ENCODE assay signal across 12 cellular contexts in the genomic region with DNA sequence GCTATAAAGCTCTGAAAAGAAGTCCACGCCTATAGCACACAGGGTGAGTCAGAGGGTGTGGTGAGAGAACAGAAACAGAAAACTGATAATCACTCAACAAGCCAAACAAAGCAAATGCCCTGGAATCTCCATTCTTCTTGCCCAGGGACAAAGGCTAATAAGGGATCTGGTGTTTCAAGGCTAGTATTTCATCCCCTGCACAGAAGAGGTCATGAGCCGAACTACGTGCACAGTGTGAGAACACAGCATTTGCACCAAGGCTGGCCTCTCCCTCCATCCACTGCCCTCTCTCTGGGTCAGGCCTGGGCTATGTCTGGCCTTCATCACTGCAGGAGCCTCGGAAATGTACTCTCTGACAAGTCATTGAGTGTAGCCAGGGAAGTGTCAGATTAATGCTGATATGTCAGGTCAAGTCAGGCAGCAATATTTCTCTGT. TPM values are rescaled to one million over a fixed set of nuclear protein-coding genes. Genes with fewer than 3 reads are reported as not detected.
A peak's percentile ranks its signal among the peaks of the same experiment; 100 is the strongest.
DNase-seq lines count a peak whose midpoint lies in the region; ATAC-seq and TF ChIP-seq lines count a peak whose summit lies in the region.
"Had no signal": no experiment of that assay in that cellular context is flagged by ENCODE, and none has a peak within 500 bp of the region (broad histone marks: within the 10 kb centered on the region; RNA-seq: fewer than 3 reads in every experiment).

No MANE protein-coding gene starts in this region.

- no peaks in the 10 kb centered on the region for H3K9me3 Mint-ChIP-seq in osteocyte (ENCODE audit: unreplicated experiment)
- no peaks in the 10 kb centered on the region for H3K9me3 Mint-ChIP-seq in GM23338

- H3K4me3 Mint-ChIP-seq in osteocyte (ENCODE audit: unreplicated experiment) (no peak overlapping the region), GM23338 (no peak overlapping the region)
- H3K4me3 Mint-ChIP-seq: memory B cell had no signal

- H3F3A ChIP-seq in GM23338 (replicated peaks; ENCODE audit: low read depth) = no peaks in the 10 kb centered on the region

- H3K4me1 ChIP-seq in Peyer's patch (peaks cover 0 to 28% (median 0%) of the 10 kb centered on the region in 4 donors), esophagus muscularis mucosa (peaks cover 0 to 8% (median 1%) of the 10 kb centered on the region in 4 donors), GM23338 (ENCODE audit: insufficient read depth) (peaks cover 12% of the 10 kb centered on the region; the same call in 1 of the 2 replicates)

- no peaks in the 10 kb centered on the region for H3K27me3 ChIP-seq in Peyer's patch
- no peaks in the 10 kb centered on the region for H3K27me3 ChIP-seq in esophagus muscularis mucosa
- no peaks in the 10 kb centered on the region for H3K27me3 ChIP-seq in GM23338 (ENCODE audit: insufficient read depth)

- H3K4me2 ChIP-seq in GM23338 = no peak overlapping the region

- H2AFZ ChIP-seq in GM23338 = no peak overlapping the region

- DNase-seq in GM03348 (ENCODE audit: low spot score) = peak; percentile 70
- DNase-seq in Peyer's patch = peak in 2 of 3 donors; percentile 63 to 83
- peak; percentile 87 for DNase-seq in esophagus muscularis mucosa (ENCODE audit: extremely low spot score)
- no peak for DNase-seq in osteocyte (ENCODE audit: extremely low spot score, unreplicated experiment)
- no peak for DNase-seq in NCI-H1930 (lab: John Stamatoyannopoulos, UW)
- no peak for DNase-seq in stimulated activated CD4-positive, alpha-beta T cell treated with anti-CD3 and anti-CD28 coated beads, Interleukin-15, amount 100 ng/mL, for 24 hours
- no peak for DNase-seq in GM23338 (ENCODE audit: low spot score)
- DNase-seq: DMS 273 treated with DMSO at 0.1 percent for 48 hours; stimulated activated CD4-positive, alpha-beta T cell treated with anti-CD3 and anti-CD28 coated beads, Interleukin-4, amount 100 ng/mL, for 24 hours had no signal

- ATAC-seq in HG02588 (IDR thresholded peaks at IDR 0.05; ENCODE audit: unreplicated experiment) = no peak
- ATAC-seq in GM23338 = no peak

- TF ChIP-seq POLR2A in Peyer's patch (IDR thresholded peaks at IDR 0.05) (no peak), esophagus muscularis mucosa (IDR thresholded peaks at IDR 0.05; ENCODE audit: low read depth) (no peak)

- WGBS in esophagus muscularis mucosa = 63% methylated on average over 4 of the region's 4 CpGs

- H3K36me3 ChIP-seq in Peyer's patch (no peaks in the 10 kb centered on the region), esophagus muscularis mucosa (no peaks in the 10 kb centered on the region), GM23338 (ENCODE audit: insufficient read depth) (no peaks in the 10 kb centered on the region)

- no peaks in the 10 kb centered on the region for H3K79me2 ChIP-seq in GM23338 (replicated peaks; ENCODE audit: insufficient read depth)

- no peaks in the 10 kb centered on the region for H3K36me3 Mint-ChIP-seq in osteocyte (ENCODE audit: unreplicated experiment)
- no peaks in the 10 kb centered on the region; the same call in 2 of the 3 replicates for H3K36me3 Mint-ChIP-seq in GM23338 (ENCODE audit: low read depth)

- TF ChIP-seq CTCF in Peyer's patch (IDR thresholded peaks at IDR 0.05) (no peak), esophagus muscularis mucosa (IDR thresholded peaks at IDR 0.05) (no peak), osteocyte (IDR thresholded peaks at IDR 0.05) (no peak), GM23338 (conservative IDR thresholded peaks at IDR 0.05; ENCODE audit: low read depth in 2 of 2) (no peak)

- no peak overlapping the region for H3K4me3 ChIP-seq in Peyer's patch
- H3K4me3 ChIP-seq in esophagus muscularis mucosa = no peak overlapping the region
- H3K4me3 ChIP-seq in GM23338 = no peak overlapping the region
- H3K4me3 ChIP-seq: SK-N-MC had no signal

- peak overlapping the region in 2 of 4 donors; percentile 72 to 84 for H3K27ac ChIP-seq in Peyer's patch
- no peak overlapping the region for H3K27ac ChIP-seq in esophagus muscularis mucosa (replicated peaks in 1 of 4)
- no peak overlapping the region for H3K27ac ChIP-seq in GM23338 (ENCODE audit: low read depth)
- H3K27ac ChIP-seq: SK-N-MC had no signal

- H4K20me1 ChIP-seq in GM23338 (replicated peaks; ENCODE audit: insufficient read depth) = no peaks in the 10 kb centered on the region

- intact Hi-C loops in esophagus muscularis mucosa (cut with DNase I) = no loop called here

- peak overlapping the region; percentile 80 for H3K27ac Mint-ChIP-seq in osteocyte (ENCODE audit: unreplicated experiment)
- H3K27ac Mint-ChIP-seq in GM23338 = no peak overlapping the region
- H3K27ac Mint-ChIP-seq: memory B cell had no signal

- H3K9me3 ChIP-seq in Peyer's patch (no peaks in the 10 kb centered on the region), esophagus muscularis mucosa (no peaks in the 10 kb centered on the region)

- no peak for TF ChIP-seq EP300 in esophagus muscularis mucosa (IDR thresholded peaks at IDR 0.05)

- H3K4me1 Mint-ChIP-seq in osteocyte (ENCODE audit: unreplicated experiment) (peaks cover 41% of the 10 kb centered on the region), GM23338 (peaks cover 22% of the 10 kb centered on the region)

- 0 out of 2 replicates have a peak, but pooled peaks cover 6% of the 10 kb centered on the region for H3K9me2 ChIP-seq in GM23338 (ENCODE audit: insufficient read depth)

- H3K27me3 Mint-ChIP-seq in osteocyte (ENCODE audit: unreplicated experiment) (no peaks in the 10 kb centered on the region), GM23338 (ENCODE audit: insufficient read depth, low read depth, poor library complexity) (peaks cover 4% of the 10 kb centered on the region)

TF ChIP-seq in GM23338, 12 proteins besides CTCF, POLR2A, EP300 and RAD21 (continues in another document):
- TF ChIP-seq EZH2phosphoT487 (IDR thresholded peaks at IDR 0.05; ENCODE audit: unreplicated experiment) (no peak), ZNF114 (CRISPR knock-in tag; IDR thresholded peaks at IDR 0.05) (no peak), NANOG (IDR thresholded peaks at IDR 0.05; ENCODE audit: borderline replicate concordance) (no peak), CREB1 (CRISPR knock-in tag; IDR thresholded peaks at IDR 0.05; ENCODE audit: low read depth) (no peak), ZNF331 (CRISPR knock-in tag; IDR thresholded peaks at IDR 0.05; ENCODE audit: low read depth) (no peak), EZH2 (IDR thresholded peaks at IDR 0.05; ENCODE audit: low read depth, unreplicated experiment) (no peak), STAT1 (IDR thresholded peaks at IDR 0.05; ENCODE audit: unreplicated experiment) (no peak), POLR2AphosphoS5 (IDR thresholded peaks at IDR 0.05; ENCODE audit: low read depth) (no peak), JUNB (IDR thresholded peaks at IDR 0.05; ENCODE audit: unreplicated experiment) (no peak)
- TF ChIP-seq, protein P1, sequence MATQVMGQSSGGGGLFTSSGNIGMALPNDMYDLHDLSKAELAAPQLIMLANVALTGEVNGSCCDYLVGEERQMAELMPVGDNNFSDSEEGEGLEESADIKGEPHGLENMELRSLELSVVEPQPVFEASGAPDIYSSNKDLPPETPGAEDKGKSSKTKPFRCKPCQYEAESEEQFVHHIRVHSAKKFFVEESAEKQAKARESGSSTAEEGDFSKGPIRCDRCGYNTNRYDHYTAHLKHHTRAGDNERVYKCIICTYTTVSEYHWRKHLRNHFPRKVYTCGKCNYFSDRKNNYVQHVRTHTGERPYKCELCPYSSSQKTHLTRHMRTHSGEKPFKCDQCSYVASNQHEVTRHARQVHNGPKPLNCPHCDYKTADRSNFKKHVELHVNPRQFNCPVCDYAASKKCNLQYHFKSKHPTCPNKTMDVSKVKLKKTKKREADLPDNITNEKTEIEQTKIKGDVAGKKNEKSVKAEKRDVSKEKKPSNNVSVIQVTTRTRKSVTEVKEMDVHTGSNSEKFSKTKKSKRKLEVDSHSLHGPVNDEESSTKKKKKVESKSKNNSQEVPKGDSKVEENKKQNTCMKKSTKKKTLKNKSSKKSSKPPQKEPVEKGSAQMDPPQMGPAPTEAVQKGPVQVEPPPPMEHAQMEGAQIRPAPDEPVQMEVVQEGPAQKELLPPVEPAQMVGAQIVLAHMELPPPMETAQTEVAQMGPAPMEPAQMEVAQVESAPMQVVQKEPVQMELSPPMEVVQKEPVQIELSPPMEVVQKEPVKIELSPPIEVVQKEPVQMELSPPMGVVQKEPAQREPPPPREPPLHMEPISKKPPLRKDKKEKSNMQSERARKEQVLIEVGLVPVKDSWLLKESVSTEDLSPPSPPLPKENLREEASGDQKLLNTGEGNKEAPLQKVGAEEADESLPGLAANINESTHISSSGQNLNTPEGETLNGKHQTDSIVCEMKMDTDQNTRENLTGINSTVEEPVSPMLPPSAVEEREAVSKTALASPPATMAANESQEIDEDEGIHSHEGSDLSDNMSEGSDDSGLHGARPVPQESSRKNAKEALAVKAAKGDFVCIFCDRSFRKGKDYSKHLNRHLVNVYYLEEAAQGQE (IDR thresholded peaks at IDR 0.05; ENCODE audit: unreplicated experiment) = no peak

RNA-seq across cellular contexts. Expression of gene PRR15, which starts 42.7 kb away (rescaled TPM):
- 100 to 1,000 TPM in 3 of 4 donors, 10 to 100 TPM in 1; 23.1 to 242 (median 145) TPM for total RNA-seq in Peyer's patch
- total RNA-seq in esophagus muscularis mucosa = under 1 TPM in 2 of 4 donors, not detected in 2; 0.42 to 0.65 TPM
- 0.73 and 1.6 TPM in 2 replicates for total RNA-seq in osteocyte
- total RNA-seq in GM23338 (2014; rRNA removed; shearing (Covaris generic)) = 15.5 and 17.4 TPM in 2 replicates
- polyA plus RNA-seq in GM23338 (2016; fragmentation: Nextera tagmentation; extraction: Ambion mirVana) = 8.5 and 9.6 TPM in 2 replicates

Comparison
In these comparisons a context has a peak if more than half of its experiments do, and no peak if none do; other contexts are left out.
1. DNase-seq: peak in GM03348 (single experiment), Peyer's patch (2 of 3) and esophagus muscularis mucosa (single experiment); none in osteocyte (single experiment), NCI-H1930 (0 of 2), stimulated activated CD4-positive, alpha-beta T cell treated with anti-CD3 and anti-CD28 coated beads, Interleukin-15, amount 100 ng/mL, for 24 hours (single experiment) and GM23338 (single experiment).